ENCODE assay signal across 22 cellular contexts in genomic region chr12:127929172-127929571, GRCh38.
"Had no signal": no experiment of that assay in that cellular context is flagged by ENCODE, and none has a peak within 500 bp of the region (broad histone marks: within the 10 kb centered on the region; RNA-seq: fewer than 3 reads in every experiment).

No MANE protein-coding gene starts in this region.

- H3K9me3 ChIP-seq: colonic mucosa, upper lobe of left lung had no signal

- H3K36me3 Mint-ChIP-seq: naive thymus-derived CD8-positive, alpha-beta T cell had no signal

- H3K79me2 ChIP-seq: parathyroid adenoma had no signal

- H2AFZ ChIP-seq: parathyroid adenoma had no signal

- H3K27ac ChIP-seq: colonic mucosa, parathyroid adenoma, SK-N-MC had no signal

- H3K4me3 ChIP-seq: colonic mucosa, SK-N-MC, upper lobe of left lung had no signal

- H3K4me1 ChIP-seq: colonic mucosa, parathyroid adenoma, upper lobe of left lung had no signal

- H3K27me3 Mint-ChIP-seq: activated CD8-positive, alpha-beta T cell treated with anti-CD3 and anti-CD28 coated beads for 36 hours; activated naive CD8-positive, alpha-beta T cell treated with anti-CD3 and anti-CD28 coated beads, Interleukin-2, amount 50 U/mL, for 24 hours; activated T-cell treated with anti-CD3 and anti-CD28 coated beads, Interleukin-2, amount 50 U/mL, for 24 hours had no signal

- H3K4me1 Mint-ChIP-seq: activated naive CD8-positive, alpha-beta T cell treated with anti-CD3 and anti-CD28 coated beads, Interleukin-2, amount 50 U/mL, for 24 hours; naive thymus-derived CD8-positive, alpha-beta T cell had no signal

- ATAC-seq: activated CD8-positive, alpha-beta T cell treated with anti-CD3 and anti-CD28 coated beads for 36 hours; activated naive CD8-positive, alpha-beta T cell treated with anti-CD3 and anti-CD28 coated beads, Interleukin-2, amount 50 U/mL, for 24 hours; naive thymus-derived CD8-positive, alpha-beta T cell; stimulated activated naive CD8-positive, alpha-beta T cell treated with anti-CD3 and anti-CD28 coated beads, Interleukin-15, Interleukin-2, amounts not matched to agents 100 U/mL and 50 U/mL, for 24 hours had no signal

- H3K9ac ChIP-seq: parathyroid adenoma had no signal

- H3K4me3 Mint-ChIP-seq: activated CD8-positive, alpha-beta T cell treated with anti-CD3 and anti-CD28 coated beads for 36 hours; activated naive CD4-positive, alpha-beta T cell treated with anti-CD3 and anti-CD28 coated beads for 36 hours; activated naive CD8-positive, alpha-beta T cell treated with anti-CD3 and anti-CD28 coated beads, Interleukin-2, amount 50 U/mL, for 24 hours; activated T-cell treated with anti-CD3 and anti-CD28 coated beads, Interleukin-2, amount 50 U/mL, for 24 hours; naive thymus-derived CD8-positive, alpha-beta T cell had no signal

- DNase-seq: activated CD4-positive, alpha-beta T cell treated with anti-CD3 and anti-CD28 coated beads for 48 hours; activated CD4-positive, CD25-positive, alpha-beta regulatory T cell; activated CD8-positive, alpha-beta T cell treated with anti-CD3 and anti-CD28 coated beads for 36 hours; activated naive CD4-positive, alpha-beta T cell treated with anti-CD3 and anti-CD28 coated beads for 36 hours; activated naive CD8-positive, alpha-beta T cell treated with anti-CD3 and anti-CD28 coated beads, Interleukin-2, amount 50 U/mL, for 24 hours; activated T-cell treated with anti-CD3 and anti-CD28 coated beads, Interleukin-2, amount 50 U/mL, for 24 hours; caudate nucleus; colonic mucosa; erythroblast; head of caudate nucleus; left ventricle myocardium superior; naive thymus-derived CD8-positive, alpha-beta T cell; stimulated activated CD4-positive, alpha-beta T cell treated with anti-CD3 and anti-CD28 coated beads, Interleukin-2, amount 100 ng/mL, for 24 hours; stimulated activated naive CD8-positive, alpha-beta T cell treated with anti-CD3 and anti-CD28 coated beads, Interleukin-15, Interleukin-2, amounts not matched to agents 100 U/mL and 50 U/mL, for 24 hours; substantia nigra; T-helper 1 cell; T1000; upper lobe of left lung had no signal

- FAIRE-seq: frontal cortex, keratinocyte had no signal

- H3K27me3 ChIP-seq: colonic mucosa, upper lobe of left lung had no signal

- H3K36me3 ChIP-seq: colonic mucosa, upper lobe of left lung had no signal

- H3K27ac Mint-ChIP-seq: activated CD8-positive, alpha-beta T cell treated with anti-CD3 and anti-CD28 coated beads for 36 hours; activated naive CD4-positive, alpha-beta T cell treated with anti-CD3 and anti-CD28 coated beads for 36 hours; activated naive CD8-positive, alpha-beta T cell treated with anti-CD3 and anti-CD28 coated beads, Interleukin-2, amount 50 U/mL, for 24 hours; activated T-cell treated with anti-CD3 and anti-CD28 coated beads, Interleukin-2, amount 50 U/mL, for 24 hours; naive thymus-derived CD8-positive, alpha-beta T cell had no signal

- H3K9me3 Mint-ChIP-seq: activated CD8-positive, alpha-beta T cell treated with anti-CD3 and anti-CD28 coated beads for 36 hours; activated naive CD4-positive, alpha-beta T cell treated with anti-CD3 and anti-CD28 coated beads for 36 hours; activated naive CD8-positive, alpha-beta T cell treated with anti-CD3 and anti-CD28 coated beads, Interleukin-2, amount 50 U/mL, for 24 hours; activated T-cell treated with anti-CD3 and anti-CD28 coated beads, Interleukin-2, amount 50 U/mL, for 24 hours had no signal
